ENCODE assay signal across 15 cellular contexts in the genomic region with DNA sequence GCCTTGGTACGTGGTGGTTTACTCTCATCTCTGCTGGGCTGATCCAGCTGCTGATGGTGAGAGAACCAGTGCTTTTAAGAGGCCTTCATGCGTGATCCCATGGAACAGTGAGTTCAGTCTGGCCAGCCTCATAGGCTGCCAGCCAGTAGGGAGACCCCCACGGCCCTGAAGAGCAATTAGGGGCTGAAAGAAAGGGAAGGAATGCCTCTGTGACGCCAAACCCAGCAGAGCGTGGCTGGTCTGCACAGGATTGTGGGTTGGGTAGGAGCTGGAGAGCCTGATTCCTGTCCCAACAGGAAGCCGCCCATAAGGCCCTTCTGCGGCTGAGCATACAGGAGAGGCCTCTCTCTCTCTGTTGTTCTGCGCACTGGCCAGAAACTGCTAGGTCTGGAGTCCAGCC.
DNase-seq lines count a peak whose midpoint lies in the region; ATAC-seq, FAIRE-seq and TF ChIP-seq lines count a peak whose summit lies in the region.
"Had no signal": no experiment of that assay in that cellular context is flagged by ENCODE, and none has a peak within 500 bp of the region (broad histone marks: within the 10 kb centered on the region; RNA-seq: fewer than 3 reads in every experiment).

No MANE protein-coding gene starts in this region.

- no peak overlapping the region for H2BK20ac ChIP-seq in H1 (ENCODE audit: low read length)

- FAIRE-seq in H1 (lab: Jason Lieb, UNC) (no peak), urothelium cell line (lab: Jason Lieb, UNC) (no peak)

- TF ChIP-seq EP300 in H1 (IDR thresholded peaks at IDR 0.05; ENCODE audit: borderline replicate concordance in 1 of 2, low read depth in 2 of 2, low read length in 2 of 2): no peak

- H4K5ac ChIP-seq in H1 (ENCODE audit: insufficient read length, low read depth, low read length): no peak overlapping the region

- H3K4me2 ChIP-seq in Karpas-422 (ENCODE audit: low read depth, low read length, poor library complexity, severe bottlenecking) (no peak overlapping the region), H1 (ENCODE audit: insufficient read depth in 1 of 2, low read depth in 2 of 2, low read length in 2 of 2) (no peak overlapping the region)

- H3K27me3 ChIP-seq in Karpas-422 (ENCODE audit: low read length) (no peaks in the 10 kb centered on the region), H1 (replicated peaks in 1 of 4; ENCODE audit: control insufficient read depth in 3 of 4, extremely low read depth in 1 of 4, insufficient read depth in 3 of 4, low read length in 3 of 4) (no peaks in the 10 kb centered on the region), aorta (ENCODE audit: control insufficient read depth in 1 of 2, insufficient read depth in 2 of 2, low read length in 1 of 2) (no peaks in the 10 kb centered on the region)

- H2AK5ac ChIP-seq in H1 (ENCODE audit: low read depth, low read length): no peak overlapping the region

- H3K4me3 Mint-ChIP-seq in nephron: no peak overlapping the region
- H3K4me3 Mint-ChIP-seq in activated naive CD8-positive, alpha-beta T cell treated with anti-CD3 and anti-CD28 coated beads, Interleukin-2, amount 50 U/mL, for 24 hours: no peak overlapping the region
- H3K4me3 Mint-ChIP-seq: B cell; CD4-positive, alpha-beta memory T cell had no signal

- H2BK12ac ChIP-seq in H1 (ENCODE audit: low read depth, low read length): no peak overlapping the region

- H4K20me1 ChIP-seq in Karpas-422 (ENCODE audit: insufficient read depth, low read depth, low read length): no peaks in the 10 kb centered on the region
- no peaks in the 10 kb centered on the region for H4K20me1 ChIP-seq in H1 (replicated peaks in 1 of 2; ENCODE audit: control insufficient read depth in 1 of 2, insufficient read depth in 2 of 2, low read length in 2 of 2)

- no peaks in the 10 kb centered on the region for H3K36me3 ChIP-seq in Karpas-422 (ENCODE audit: insufficient read depth, low read length)
- H3K36me3 ChIP-seq in H1 (ENCODE audit: control insufficient read depth in 2 of 4, insufficient read depth in 4 of 4, low read length in 3 of 4): no peaks in the 10 kb centered on the region
- H3K36me3 ChIP-seq in aorta (ENCODE audit: control insufficient read depth in 1 of 2, insufficient read depth in 2 of 2, low read length in 1 of 2): no peaks in the 10 kb centered on the region

- ATAC-seq in aorta (ENCODE audit: low FRiP score): peak; percentile 51
- ATAC-seq in activated naive CD8-positive, alpha-beta T cell treated with anti-CD3 and anti-CD28 coated beads, Interleukin-2, amount 50 U/mL, for 24 hours: no peak
- ATAC-seq in GM19351 (IDR thresholded peaks at IDR 0.05; ENCODE audit: unreplicated experiment): no peak

- H3K79me2 ChIP-seq in Karpas-422 (ENCODE audit: low read length) (no peaks in the 10 kb centered on the region), H1 (ENCODE audit: control insufficient read depth in 1 of 2, insufficient read depth in 2 of 2, low read length in 2 of 2) (no peaks in the 10 kb centered on the region)

- no peaks in the 10 kb centered on the region for H3K9me2 ChIP-seq in Karpas-422 (replicated peaks; ENCODE audit: insufficient read depth, low read length)

- no peaks in the 10 kb centered on the region for H3K4me1 ChIP-seq in Karpas-422 (ENCODE audit: low read length)
- H3K4me1 ChIP-seq in H1 (replicated peaks in 1 of 4; ENCODE audit: control insufficient read depth in 3 of 4, insufficient read depth in 4 of 4, low read length in 3 of 4): no peaks in the 10 kb centered on the region
- no peaks in the 10 kb centered on the region for H3K4me1 ChIP-seq in aorta (ENCODE audit: control insufficient read depth in 1 of 2, insufficient read depth in 2 of 2, low read length in 2 of 2)

- H3K9ac ChIP-seq in Karpas-422 (ENCODE audit: low read length): no peak overlapping the region
- H3K9ac ChIP-seq in H1 (replicated peaks in 1 of 4; ENCODE audit: extremely low read depth in 1 of 4, low read depth in 3 of 4, low read length in 3 of 4): no peak overlapping the region

- no peaks in the 10 kb centered on the region for H3K9me3 Mint-ChIP-seq in nephron
- H3K9me3 Mint-ChIP-seq in activated naive CD8-positive, alpha-beta T cell treated with anti-CD3 and anti-CD28 coated beads, Interleukin-2, amount 50 U/mL, for 24 hours: peaks cover 7% of the 10 kb centered on the region

- H3K36me3 Mint-ChIP-seq in nephron (ENCODE audit: low read depth): no peaks in the 10 kb centered on the region
- H3K36me3 Mint-ChIP-seq in activated naive CD8-positive, alpha-beta T cell treated with anti-CD3 and anti-CD28 coated beads, Interleukin-2, amount 50 U/mL, for 24 hours (ENCODE audit: low read depth): no peaks in the 10 kb centered on the region
- H3K36me3 Mint-ChIP-seq: CD4-positive, alpha-beta memory T cell had no signal

- no peak for TF ChIP-seq RAD21 in H1 (IDR thresholded peaks at IDR 0.05 in 1 of 2, conservative IDR thresholded peaks at IDR 0.05 in 1 of 2; ENCODE audit: low read depth in 2 of 2, low read length in 2 of 2)

- H3K79me1 ChIP-seq in H1 (ENCODE audit: low read depth, low read length): no peaks in the 10 kb centered on the region; the same call in 1 of the 2 replicates

- no peak overlapping the region for H3K4ac ChIP-seq in H1 (replicated peaks; ENCODE audit: insufficient read length, low read depth, low read length)

- peaks cover 12% of the 10 kb centered on the region for H3K27me3 Mint-ChIP-seq in nephron (ENCODE audit: low read depth)
- peaks cover 20% of the 10 kb centered on the region for H3K27me3 Mint-ChIP-seq in activated naive CD8-positive, alpha-beta T cell treated with anti-CD3 and anti-CD28 coated beads, Interleukin-2, amount 50 U/mL, for 24 hours

- H4K91ac ChIP-seq in H1 (replicated peaks; ENCODE audit: insufficient read length, low read length): no peak overlapping the region

- H2BK120ac ChIP-seq in H1 (replicated peaks; ENCODE audit: low read depth, low read length): no peak overlapping the region

- H3K14ac ChIP-seq in H1 (ENCODE audit: insufficient read length): no peak overlapping the region

- no peak overlapping the region for H3K18ac ChIP-seq in H1 (ENCODE audit: extremely low read depth, low read length)

- no peak for TF ChIP-seq POLR2A in H1 (IDR thresholded peaks at IDR 0.05; ENCODE audit: control extremely low read depth in 1 of 2, low read depth in 2 of 2, low read length in 2 of 2)

- H3K23ac ChIP-seq in H1 (ENCODE audit: insufficient read length): no peak overlapping the region

- H3K4me3 ChIP-seq in Karpas-422 (ENCODE audit: low read length) (no peak overlapping the region), H1 (ENCODE audit: extremely low read depth in 1 of 4, insufficient read depth in 2 of 4, low read depth in 3 of 4, low read length in 4 of 4) (no peak overlapping the region), aorta (ENCODE audit: low read length in 2 of 2) (no peak overlapping the region)

- POLR2A ChIA-PET in H1 (lab: Charles Lee; ENCODE audit: partially characterized antibody): no interaction called here

- no peaks in the 10 kb centered on the region for H3K9me3 ChIP-seq in Karpas-422 (ENCODE audit: low read length)
- no peaks in the 10 kb centered on the region for H3K9me3 ChIP-seq in H1 (ENCODE audit: insufficient read depth in 2 of 2, low read depth in 1 of 2, low read length in 1 of 2)
- no peaks in the 10 kb centered on the region for H3K9me3 ChIP-seq in aorta (ENCODE audit: control insufficient read depth, low read length)

- TF ChIP-seq CTCF in H1 (IDR thresholded peaks at IDR 0.05; ENCODE audit: control extremely low read depth in 1 of 3, insufficient read depth in 1 of 3, low read depth in 1 of 3, low read length in 3 of 3) (no peak), nephron (IDR thresholded peaks at IDR 0.05; ENCODE audit: unreplicated experiment in 3 of 3) (no peak)

- no peak overlapping the region for H2BK5ac ChIP-seq in H1 (ENCODE audit: low read depth, low read length)

- no peak overlapping the region for H2BK15ac ChIP-seq in H1 (ENCODE audit: low read length)

- 88% methylated on average over 8 of the region's 8 CpGs; no CpG with 5 or more reads in 1 of the 2 experiments for WGBS in H1 (ENCODE audit: extremely low coverage in 1 of 2, insufficient coverage in 1 of 2, insufficient read length in 1 of 2, insufficient replicate concordance in 2 of 2, low coverage in 1 of 2, low lambda C conversion rate in 2 of 2, missing lambda C conversion rate in 1 of 2), 2 experiments
- WGBS in aorta, 2 donors: 83 to 85% methylated on average over 8 of the region's 8 CpGs

- H4K8ac ChIP-seq in H1 (ENCODE audit: extremely low read depth, insufficient read depth, low read length): no peak overlapping the region

- intact Hi-C loops in aorta (cut with DNase I): no loop called here

- peak overlapping the region in 2 of 3 experiments; percentile 30 to 38 for H3K27ac Mint-ChIP-seq in nephron
- no peak overlapping the region for H3K27ac Mint-ChIP-seq in activated naive CD8-positive, alpha-beta T cell treated with anti-CD3 and anti-CD28 coated beads, Interleukin-2, amount 50 U/mL, for 24 hours
- H3K27ac Mint-ChIP-seq: B cell; CD4-positive, alpha-beta memory T cell had no signal

- peak; percentile 10 for DNase-seq in Karpas-422
- no peak for DNase-seq in H1 (ENCODE audit: low read depth in 1 of 2, low spot score in 2 of 2)
- peak in 1 of 2 donors; percentile 62 for DNase-seq in aorta
- no peak for DNase-seq in urothelium cell line (ENCODE audit: low spot score)
- no peak for DNase-seq in activated naive CD8-positive, alpha-beta T cell treated with anti-CD3 and anti-CD28 coated beads, Interleukin-2, amount 50 U/mL, for 24 hours
- DNase-seq: Calu3; CD4-positive, alpha-beta memory T cell; HCEC 1CT; KG1; NCI-H1048; NCI-H1436 treated with DMSO at 0.1 percent for 48 hours; NCI-H524 treated with DMSO at 0.1 percent for 48 hours had no signal

- H3K27ac ChIP-seq in Karpas-422 (ENCODE audit: low read length) (no peak overlapping the region), H1 (ENCODE audit: low read depth, low read length) (no peak overlapping the region), aorta (ENCODE audit: low read depth in 1 of 2, low read length in 2 of 2) (no peak overlapping the region)

- H3K23me2 ChIP-seq in H1 (ENCODE audit: low read depth, low read length): no peaks in the 10 kb centered on the region

- CTCF ChIA-PET in H1 (lab: Charles Lee; ENCODE audit: partially characterized antibody): interaction anchor here (2.1 kb wide), 1 partner anchor 11 kb away, joined by 4 read pairs; no protein-coding TSS in a partner anchor

- H3K4me1 Mint-ChIP-seq in nephron: peaks cover 28% of the 10 kb centered on the region
- no peaks in the 10 kb centered on the region for H3K4me1 Mint-ChIP-seq in activated naive CD8-positive, alpha-beta T cell treated with anti-CD3 and anti-CD28 coated beads, Interleukin-2, amount 50 U/mL, for 24 hours
- H3K4me1 Mint-ChIP-seq: CD4-positive, alpha-beta memory T cell had no signal

- H3K56ac ChIP-seq in H1 (replicated peaks; ENCODE audit: insufficient read length, low read depth, low read length): no peak overlapping the region

- no peak overlapping the region for H2AFZ ChIP-seq in Karpas-422 (ENCODE audit: low read length)
- 0 out of 2 replicates have a peak overlapping the region, but pooled peaks have one; percentile 3 for H2AFZ ChIP-seq in H1 (ENCODE audit: low read length)

TF ChIP-seq in H1, 55 proteins besides CTCF, POLR2A, EP300 and RAD21 (continues in another document):
- TF ChIP-seq KDM4A (IDR thresholded peaks at IDR 0.05; ENCODE audit: low read depth, low read length, severe bottlenecking): no peak
- no peak for TF ChIP-seq RFX5 (IDR thresholded peaks at IDR 0.05; ENCODE audit: borderline replicate concordance, low read depth, low read length)
